Comparison of ENCODE assay signal across 1 cellular context in the genomic region with DNA sequence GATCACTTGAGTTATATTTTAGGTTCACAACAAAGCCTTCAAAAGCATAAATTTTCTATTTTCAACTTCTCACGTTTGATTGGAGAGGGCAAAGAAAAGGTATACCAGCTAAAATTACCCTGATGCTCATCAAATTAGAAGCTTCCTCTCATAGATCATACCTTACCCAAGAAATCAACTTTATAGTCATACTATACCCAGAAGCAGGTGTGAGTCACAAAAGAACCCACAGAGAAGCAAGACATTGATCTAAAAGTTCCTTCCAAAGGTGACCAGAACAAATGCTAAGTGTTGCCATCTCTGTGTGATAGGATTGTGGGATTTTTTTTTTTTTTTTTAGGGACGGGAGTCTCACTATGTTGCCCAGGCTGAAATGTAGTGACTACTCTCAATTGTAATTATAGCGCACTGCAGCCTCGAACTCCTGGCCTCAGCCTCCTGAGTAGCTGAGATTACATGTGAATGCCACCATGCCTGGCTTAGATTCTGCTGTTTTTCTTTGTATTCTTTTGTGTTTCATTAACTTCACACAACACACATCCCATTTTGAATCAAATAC.
TF ChIP-seq lines count a peak whose summit lies in the region.

No MANE protein-coding gene starts in this region.

TF ChIP-seq in GM12878, 131 proteins besides CTCF, POLR2A, EP300 and RAD21 (continued from another document):
- TF ChIP-seq, protein P1, sequence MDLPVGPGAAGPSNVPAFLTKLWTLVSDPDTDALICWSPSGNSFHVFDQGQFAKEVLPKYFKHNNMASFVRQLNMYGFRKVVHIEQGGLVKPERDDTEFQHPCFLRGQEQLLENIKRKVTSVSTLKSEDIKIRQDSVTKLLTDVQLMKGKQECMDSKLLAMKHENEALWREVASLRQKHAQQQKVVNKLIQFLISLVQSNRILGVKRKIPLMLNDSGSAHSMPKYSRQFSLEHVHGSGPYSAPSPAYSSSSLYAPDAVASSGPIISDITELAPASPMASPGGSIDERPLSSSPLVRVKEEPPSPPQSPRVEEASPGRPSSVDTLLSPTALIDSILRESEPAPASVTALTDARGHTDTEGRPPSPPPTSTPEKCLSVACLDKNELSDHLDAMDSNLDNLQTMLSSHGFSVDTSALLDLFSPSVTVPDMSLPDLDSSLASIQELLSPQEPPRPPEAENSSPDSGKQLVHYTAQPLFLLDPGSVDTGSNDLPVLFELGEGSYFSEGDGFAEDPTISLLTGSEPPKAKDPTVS (IDR thresholded peaks at IDR 0.05; ENCODE audit: low read depth, low read length), result no peak
- TF ChIP-seq ESRRA (IDR thresholded peaks at IDR 0.05; ENCODE audit: low read length), result no peak
- TF ChIP-seq SRF (IDR thresholded peaks at IDR 0.05; ENCODE audit: low read depth in 2 of 2, low read length in 2 of 2), result no peak
- TF ChIP-seq STAT3 (IDR thresholded peaks at IDR 0.05; ENCODE audit: low read depth, low read length), result no peak
- no peak for TF ChIP-seq REST (IDR thresholded peaks at IDR 0.05; ENCODE audit: low read depth, low read length)
- TF ChIP-seq SPI1 (IDR thresholded peaks at IDR 0.05; ENCODE audit: borderline replicate concordance, insufficient read depth, low read depth, low read length), result no peak
- TF ChIP-seq YY1 (IDR thresholded peaks at IDR 0.05; ENCODE audit: low read depth, low read length), result no peak
- TF ChIP-seq SMAD5 (IDR thresholded peaks at IDR 0.05; ENCODE audit: low read depth), result no peak
- no peak for TF ChIP-seq NR2C2 (IDR thresholded peaks at IDR 0.05; ENCODE audit: borderline replicate concordance, control insufficient read depth, insufficient read length, low read depth)
